14 cellular contexts compared by ENCODE assay signal in the genomic region with DNA sequence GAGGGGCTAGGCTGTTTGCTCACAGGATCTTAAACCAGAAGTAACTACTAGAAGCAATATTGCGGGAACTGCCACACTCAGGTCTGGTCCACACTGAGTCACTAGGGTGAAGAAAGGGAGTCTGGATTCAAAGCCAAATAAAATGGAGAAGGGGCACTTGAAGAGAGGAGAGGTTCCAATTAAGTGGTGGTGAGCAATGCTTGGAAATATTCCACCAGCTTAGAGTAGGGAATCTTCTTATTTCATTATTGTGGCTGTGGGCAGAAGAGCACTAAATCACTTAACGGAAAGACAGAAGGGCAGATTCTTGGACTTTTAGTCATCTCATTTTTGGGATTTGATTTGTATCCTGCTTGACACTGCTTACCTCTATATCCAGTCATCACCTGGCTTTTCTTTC. TPM values are rescaled to one million over a fixed set of nuclear protein-coding genes. Genes with fewer than 3 reads are reported as not detected.
A peak's percentile ranks its signal among the peaks of the same experiment; 100 is the strongest.
DNase-seq lines count a peak whose midpoint lies in the region; ATAC-seq and TF ChIP-seq lines count a peak whose summit lies in the region.
"Had no signal": no experiment of that assay in that cellular context is flagged by ENCODE, and none has a peak within 500 bp of the region (broad histone marks: within the 10 kb centered on the region; RNA-seq: fewer than 3 reads in every experiment).

No MANE protein-coding gene starts in this region.

- no peaks in the 10 kb centered on the region for H3K36me3 ChIP-seq in Peyer's patch
- H3K36me3 ChIP-seq: ascending aorta, WERI-Rb-1 had no signal

- no peak overlapping the region for H3K27ac ChIP-seq in Peyer's patch
- H3K27ac ChIP-seq: ascending aorta, WERI-Rb-1 had no signal

- no peak for ATAC-seq in HG03571 (IDR thresholded peaks at IDR 0.05; ENCODE audit: unreplicated experiment)

- DNase-seq in DMS79 treated with DMSO at 0.1 percent for 48 hours (lab: John Stamatoyannopoulos, UW) (peak; percentile 19), DMS79 (lab: John Stamatoyannopoulos, UW) (no peak), RPMI7951 (ENCODE audit: low read depth) (peak; percentile 94), fibroblast of pulmonary artery (ENCODE audit: low read depth) (peak; percentile 51), stromal cell of bone marrow (ENCODE audit: low read depth) (peak; percentile 90), UCSD-AML1 (lab: John Stamatoyannopoulos, UW; ENCODE audit: unreplicated experiment) (no peak), Peyer's patch (no peak)
- DNase-seq: 8988T, GDM1, NCI-H2107, RPMI8226, WERI-Rb-1 had no signal

- peaks cover 0 to 6% (median 0%) of the 10 kb centered on the region in 4 donors for H3K4me1 ChIP-seq in Peyer's patch
- H3K4me1 ChIP-seq: ascending aorta had no signal

- H3K4me3 ChIP-seq in fibroblast of pulmonary artery (replicated peaks; ENCODE audit: low read depth, low read length) (no peak overlapping the region), Peyer's patch (no peak overlapping the region)
- H3K4me3 ChIP-seq: ascending aorta had no signal

- H3K9me3 ChIP-seq in Peyer's patch = no peaks in the 10 kb centered on the region
- H3K9me3 ChIP-seq: ascending aorta had no signal

- TF ChIP-seq POLR2A in Peyer's patch (IDR thresholded peaks at IDR 0.05) = no peak

- TF ChIP-seq CTCF in fibroblast of pulmonary artery (IDR thresholded peaks at IDR 0.05; ENCODE audit: low read length, missing control alignments) (no peak), Peyer's patch (IDR thresholded peaks at IDR 0.05) (no peak)

- no peaks in the 10 kb centered on the region for H3K27me3 ChIP-seq in Peyer's patch
- H3K27me3 ChIP-seq: ascending aorta had no signal

RNA-seq across cellular contexts. Expression of a gene that starts 48.6 kb away (rescaled TPM):
- 37.1 and 47.5 TPM in 2 replicates for total RNA-seq in RPMI7951 (2014; rRNA removed; shearing (Covaris generic))
- 100 to 1,000 TPM in 2 of 4 donors, 10 to 100 TPM in 2; 79.2 to 276 (median 92.6) TPM for total RNA-seq in Peyer's patch

Comparison
In these comparisons a context has a peak if more than half of its experiments do, and no peak if none do; other contexts are left out.
1. DNase-seq: peak in DMS79 treated with DMSO at 0.1 percent for 48 hours (single experiment), RPMI7951 (single experiment), fibroblast of pulmonary artery (single experiment) and stromal cell of bone marrow (single experiment); none in DMS79 (single experiment), UCSD-AML1 (single experiment) and Peyer's patch (0 of 3).